In the genomic region with DNA sequence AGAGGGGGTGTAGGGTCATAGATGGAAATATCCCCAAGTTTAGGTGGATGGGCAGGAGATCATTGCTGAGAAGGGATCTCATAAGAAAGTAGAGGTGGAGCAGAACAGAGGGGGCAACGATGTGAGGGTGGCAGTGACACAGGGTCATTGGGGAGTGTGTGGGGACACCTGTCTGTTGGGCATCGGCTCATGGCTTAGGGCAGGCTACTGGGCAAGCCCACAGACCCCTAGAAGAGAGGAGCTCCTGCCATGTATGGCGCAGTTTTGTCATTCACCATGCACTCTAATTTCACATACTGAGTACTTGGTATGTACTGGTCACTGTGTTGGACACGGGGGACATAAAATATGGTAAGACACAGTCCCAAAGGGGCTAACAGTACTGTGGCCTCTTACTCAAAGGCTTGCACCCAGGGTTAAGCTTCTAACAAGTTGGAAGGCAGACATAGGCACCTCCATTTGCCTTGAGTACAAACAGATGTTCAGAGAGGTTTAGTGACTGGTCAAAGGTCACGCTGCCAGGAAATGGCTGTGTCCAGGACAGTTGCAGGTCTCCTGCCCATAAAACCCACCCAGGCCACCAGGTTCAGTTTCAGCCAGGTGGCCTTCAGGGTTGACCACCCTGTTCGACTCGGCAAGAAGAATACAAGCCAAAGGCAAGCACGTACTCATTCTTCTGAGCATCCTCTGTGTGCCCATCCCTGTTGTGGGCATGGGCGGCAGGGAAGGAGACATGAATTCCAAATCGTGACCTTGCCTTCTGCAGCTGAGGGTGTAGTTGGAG, we compare ENCODE assay signal across 16 cellular contexts.
DNase-seq lines count a peak whose midpoint lies in the region; ATAC-seq and TF ChIP-seq lines count a peak whose summit lies in the region.
"Had no signal": no experiment of that assay in that cellular context is flagged by ENCODE, and none has a peak within 500 bp of the region (broad histone marks: within the 10 kb centered on the region; RNA-seq: fewer than 3 reads in every experiment).

No MANE protein-coding gene starts in this region.

- H3K9me3 Mint-ChIP-seq in chondrocyte (ENCODE audit: low read depth): peaks cover 46% of the 10 kb centered on the region

- ATAC-seq in upper lobe of right lung (no peak), GM18909 (IDR thresholded peaks at IDR 0.05; ENCODE audit: poor library complexity, unreplicated experiment) (no peak)

- H3K9me3 ChIP-seq in upper lobe of right lung: no peaks in the 10 kb centered on the region
- H3K9me3 ChIP-seq: BE2C, Caco-2 had no signal

- TF ChIP-seq CTCF in chondrocyte (IDR thresholded peaks at IDR 0.05): no peak
- no peak for TF ChIP-seq CTCF in upper lobe of right lung (IDR thresholded peaks at IDR 0.05)
- TF ChIP-seq CTCF in GM10266 (IDR thresholded peaks at IDR 0.05; ENCODE audit: control insufficient read depth, insufficient read depth, low read depth, missing control alignments): no peak

- no peak overlapping the region for H3K27ac ChIP-seq in upper lobe of right lung
- no peak overlapping the region for H3K27ac ChIP-seq in substantia nigra (ENCODE audit: low read depth, low read length, poor library complexity, severe bottlenecking)

- DNase-seq in D341Med (ENCODE audit: low spot score) (peak; percentile 2), chondrocyte (ENCODE audit: low spot score) (peak; percentile 51), mesenteric fat pad (ENCODE audit: low spot score) (peak; percentile 71), upper lobe of right lung (peak; percentile 10), substantia nigra (lab: John Stamatoyannopoulos, UW) (no peak), GM10266 (ENCODE audit: extremely low spot score) (no peak)
- DNase-seq: 8988T; BE2C; C1 segment of cervical spinal cord; Caco-2; CD4-positive, alpha-beta T cell; DMS153; DMS79; GDM1; H9 had no signal

- intact Hi-C loops in upper lobe of right lung (cut with DNase I): no loop called here

- H3K4me1 Mint-ChIP-seq in chondrocyte (ENCODE audit: low read depth): no peaks in the 10 kb centered on the region
- H3K4me1 Mint-ChIP-seq: H9 had no signal

- no peak overlapping the region for H3K4me3 Mint-ChIP-seq in chondrocyte (ENCODE audit: unreplicated experiment)
- H3K4me3 Mint-ChIP-seq: CD4-positive, alpha-beta T cell; H9 had no signal

- H3K27ac Mint-ChIP-seq in chondrocyte (ENCODE audit: unreplicated experiment): no peak overlapping the region
- H3K27ac Mint-ChIP-seq: CD4-positive, alpha-beta T cell; H9 had no signal

- H3K27me3 ChIP-seq in upper lobe of right lung: no peaks in the 10 kb centered on the region
- H3K27me3 ChIP-seq: BE2C had no signal

- no peaks in the 10 kb centered on the region for H3K27me3 Mint-ChIP-seq in chondrocyte (ENCODE audit: low read depth)
- H3K27me3 Mint-ChIP-seq: CD4-positive, alpha-beta T cell had no signal

- H3K36me3 ChIP-seq in upper lobe of right lung: no peaks in the 10 kb centered on the region
- H3K36me3 ChIP-seq: BE2C had no signal

- H3K4me1 ChIP-seq in upper lobe of right lung: no peaks in the 10 kb centered on the region
- H3K4me1 ChIP-seq: Caco-2 had no signal

- H3K4me3 ChIP-seq in upper lobe of right lung: no peak overlapping the region

- H3K36me3 Mint-ChIP-seq in chondrocyte (ENCODE audit: low read depth): no peaks in the 10 kb centered on the region

Comparison
In these comparisons a context has a peak if more than half of its experiments do, and no peak if none do; other contexts are left out.
1. DNase-seq: peak in D341Med (single experiment), chondrocyte (single experiment), mesenteric fat pad (single experiment) and upper lobe of right lung (single experiment); none in substantia nigra (0 of 49) and GM10266 (single experiment).